Comparison of ENCODE assay signal across 8 cellular contexts in the genomic region with DNA sequence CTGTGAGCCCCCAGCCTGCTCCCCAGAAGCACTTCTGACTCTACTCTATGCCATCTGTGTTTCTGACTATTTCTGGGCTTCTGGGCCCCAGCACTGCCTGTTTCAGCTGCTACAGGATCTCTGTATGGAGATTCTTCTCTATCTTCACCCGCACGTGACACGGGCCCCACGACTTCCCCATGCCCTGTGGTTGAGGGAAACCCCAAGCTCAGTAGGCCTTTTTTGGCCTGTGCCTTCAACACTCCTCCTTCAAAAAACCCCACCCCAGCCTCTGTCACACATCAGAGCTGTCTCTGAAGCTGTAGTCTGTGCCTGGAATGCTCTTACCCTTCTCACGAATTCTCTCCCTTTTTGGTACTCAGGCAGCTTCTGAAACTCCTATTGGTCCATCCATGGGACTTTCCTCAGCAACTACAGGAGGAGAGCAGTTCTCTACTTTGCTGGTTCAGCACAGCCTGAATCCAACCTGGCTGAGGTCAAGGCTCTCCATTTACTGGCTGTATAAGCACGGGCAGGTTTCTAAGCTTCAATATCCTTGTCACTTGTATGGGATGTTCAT. TPM values are rescaled to one million over a fixed set of nuclear protein-coding genes. Genes with fewer than 3 reads are reported as not detected.
A peak's percentile ranks its signal among the peaks of the same experiment; 100 is the strongest.
DNase-seq lines count a peak whose midpoint lies in the region; ATAC-seq and TF ChIP-seq lines count a peak whose summit lies in the region.

No MANE protein-coding gene starts in this region.

- H3K4me1 Mint-ChIP-seq in T-cell (peaks cover 22 to 30% (median 25%) of the 10 kb centered on the region in 3 donors), nephron (peaks cover 34% of the 10 kb centered on the region)

- no peak overlapping the region for H3K4me3 ChIP-seq in transverse colon

- ATAC-seq in GM18517 (IDR thresholded peaks at IDR 0.05; ENCODE audit: unreplicated experiment) (peak; percentile 74), HG02943 (IDR thresholded peaks at IDR 0.05; ENCODE audit: low read depth, unreplicated experiment) (peak; percentile 71), T-cell (replicated peaks in 1 of 4) (peak; percentile 74 to 98 (median 82))

- in situ Hi-C loops in transverse colon (cut with MboI; ENCODE audit: low pct_ligation_motif_present in 1 of 4, low pct_unique_long_range_greater_than_20kb in 1 of 4, low sequenced_read_pairs in 3 of 4): no loop called here

- H3K27me3 Mint-ChIP-seq in T-cell (peaks cover 30 to 34% of the 10 kb centered on the region in 2 donors), nephron (ENCODE audit: low read depth) (no peaks in the 10 kb centered on the region)

- H3K36me3 Mint-ChIP-seq in T-cell: no peaks in the 10 kb centered on the region
- H3K36me3 Mint-ChIP-seq in nephron (ENCODE audit: low read depth): peaks cover 3% of the 10 kb centered on the region

- no peak for TF ChIP-seq CTCF in nephron (IDR thresholded peaks at IDR 0.05; ENCODE audit: unreplicated experiment in 3 of 3)
- TF ChIP-seq CTCF in transverse colon (IDR thresholded peaks at IDR 0.05): no peak
- no peak for TF ChIP-seq CTCF in RWPE1 (conservative IDR thresholded peaks at IDR 0.05; ENCODE audit: low read depth)

- CTCF ChIA-PET in T-cell (lab: Charles Lee) (interaction anchor here in 1 of 2 donors (0.6 to 1.0 kb wide), 3 partner anchors 95 to 347 kb away, joined by 3 to 4 read pairs (median 3); no protein-coding TSS in a partner anchor), RWPE1 (lab: Yijun Ruan, JAX) (interaction anchor here (0.5 kb wide), 1 partner anchor 284 kb away, joined by 4 read pairs; no protein-coding TSS in a partner anchor)

- H3K27me3 ChIP-seq in transverse colon: peaks cover 34% of the 10 kb centered on the region

- no peaks in the 10 kb centered on the region for H3K36me3 ChIP-seq in transverse colon

- H3K4me1 ChIP-seq in transverse colon: peaks cover 7 to 24% (median 16%) of the 10 kb centered on the region in 4 donors

- H3K27ac Mint-ChIP-seq in T-cell (no peak overlapping the region), nephron (peak overlapping the region; percentile 22 to 51 (median 23))

- peak; percentile 24 for TF ChIP-seq EP300 in transverse colon (IDR thresholded peaks at IDR 0.05; ENCODE audit: low read depth)

- TF ChIP-seq POLR2A in transverse colon (IDR thresholded peaks at IDR 0.05): peak; percentile 17

- intact Hi-C loops in transverse colon (cut with DNase I; ENCODE audit: low total_unique reads): no loop called here

- H3K9me3 Mint-ChIP-seq in T-cell (peaks cover 0 to 4% (median 0%) of the 10 kb centered on the region in 3 donors), nephron (peaks cover 6% of the 10 kb centered on the region)

- peak overlapping the region; percentile 93 to 97 (median 94) for H3K27ac ChIP-seq in transverse colon
- H3K27ac ChIP-seq in RWPE1: no peak overlapping the region

- 61% methylated on average over 2 to 6 of the region's 6 CpGs for WGBS in transverse colon (ENCODE audit: low coverage in 1 of 2), 2 donors

- H3K4me3 Mint-ChIP-seq in T-cell (peak overlapping the region in 2 of 3 donors; percentile 11 to 27), nephron (peak overlapping the region; percentile 43 to 60 (median 49))

- DNase-seq in T-cell: peak; percentile 22 to 76 (median 58)
- peak; percentile 12 for DNase-seq in activated naive CD8-positive, alpha-beta T cell treated with anti-CD3 and anti-CD28 coated beads, Interleukin-2, amount 50 U/mL, for 16 hours (ENCODE audit: low read depth, low spot score)
- peak; percentile 56 for DNase-seq in transverse colon
- no peak for DNase-seq in AG08396 (ENCODE audit: low spot score)
- DNase-seq in RWPE1 (ENCODE audit: low spot score): no peak

- POLR2A ChIA-PET in T-cell (lab: Charles Lee) (interaction anchor here (0.6 kb wide), 2 partner anchors 17 to 63 kb away, joined by 4 to 8 read pairs; no protein-coding TSS in a partner anchor), RWPE1 (lab: Yijun Ruan, JAX; ENCODE audit: low non-redundant PET) (no interaction called here)

- peaks cover 0 to 4% of the 10 kb centered on the region in 2 donors for H3K9me3 ChIP-seq in transverse colon

RNA-seq across cellular contexts. Expression of gene NID1, which starts 2.0 kb away (rescaled TPM):
- total RNA-seq in T-cell (under 1 TPM in 4 of 5 donors, not detected in 1; 0.05 to 0.50 (median 0.34) TPM), transverse colon (100 to 1,000 TPM in 1 of 4 donors, 10 to 100 TPM in 3; 42.7 to 133 (median 63.5) TPM)

Comparison
In these comparisons a context has a peak if more than half of its experiments do, and no peak if none do; other contexts are left out.
1. DNase-seq: peak in T-cell (34 of 34), activated naive CD8-positive, alpha-beta T cell treated with anti-CD3 and anti-CD28 coated beads, Interleukin-2, amount 50 U/mL, for 16 hours (single experiment) and transverse colon (single experiment); none in AG08396 (single experiment) and RWPE1 (single experiment).
2. H3K27ac Mint-ChIP-seq: peak in nephron (3 of 3); none in T-cell (0 of 2).
3. RNA of gene NID1, which starts 2.0 kb away (total RNA-seq): 42.7 to 133 TPM in transverse colon; 0.05 to 0.50 TPM in T-cell; every median in the first group is over 10 times any median in the second.
4. Peak in every context shown above with its lines, with median percentiles within 50 percentile points of each other: ATAC-seq.